Comparison of ENCODE assay signal across 22 cellular contexts in the genomic region with DNA sequence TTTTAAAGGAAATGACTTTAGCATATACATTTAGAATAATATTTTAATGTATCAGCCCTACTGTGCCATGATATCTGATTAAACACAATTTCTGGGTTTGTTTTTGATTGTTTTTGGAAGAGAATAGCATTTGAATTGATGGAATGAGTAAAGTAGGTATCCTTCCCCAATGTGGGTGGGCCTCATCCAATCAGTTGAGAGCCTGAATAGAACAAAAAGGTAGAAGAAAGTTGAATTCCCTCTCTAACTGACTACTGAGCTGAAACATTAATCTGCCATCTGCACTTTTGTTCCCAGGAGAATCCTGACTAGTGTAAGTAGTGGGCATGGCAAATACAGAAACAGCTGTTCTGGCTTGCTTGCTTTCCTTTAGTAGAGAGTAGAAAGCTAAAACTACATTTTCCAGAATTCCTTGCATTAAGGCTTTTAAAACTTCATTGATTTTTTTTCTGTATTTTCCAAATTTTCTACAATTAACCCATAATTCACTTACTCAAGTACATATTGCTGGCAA.
"Had no signal": no experiment of that assay in that cellular context is flagged by ENCODE, and none has a peak within 500 bp of the region (broad histone marks: within the 10 kb centered on the region; RNA-seq: fewer than 3 reads in every experiment).

No MANE protein-coding gene starts in this region.

- H3K36me3 ChIP-seq: colonic mucosa, pancreas, right atrium auricular region, thyroid gland, upper lobe of right lung had no signal

- H3K9me3 ChIP-seq: colonic mucosa, pancreas, psoas muscle, right atrium auricular region, thyroid gland, upper lobe of right lung had no signal

- H3K27me3 ChIP-seq: colonic mucosa, dorsolateral prefrontal cortex, pancreas, right atrium auricular region, thyroid gland, upper lobe of right lung had no signal

- ATAC-seq: activated CD4-positive, CD25-positive, alpha-beta regulatory T cell treated with anti-CD3 and anti-CD28 coated beads, Interleukin-2, amount 50 U/mL, for 24 hours; activated T-cell treated with anti-CD3 and anti-CD28 coated beads, Interleukin-2, amount 50 U/mL, for 72 hours; effector memory CD8-positive, alpha-beta T cell; esophagus mucosa; pancreas; psoas muscle; stimulated activated naive CD8-positive, alpha-beta T cell treated with anti-CD3 and anti-CD28 coated beads, Interleukin-15, Interleukin-2, amounts not matched to agents 100 U/mL and 50 U/mL, for 24 hours; upper lobe of right lung had no signal

- DNase-seq: activated CD4-positive, alpha-beta memory T cell treated with anti-CD3 and anti-CD28 coated beads, Interleukin-2, amount 10 ng/mL, durations not matched to agents 7 days and 5 days; activated CD4-positive, alpha-beta T cell treated with anti-CD3 and anti-CD28 coated beads, Interleukin-2, amount 10 ng/mL, durations not matched to agents 24 days and 14 days; activated effector memory CD4-positive, alpha-beta T cell treated with Interleukin-2 at 50 U/mL for 16 hours; activated naive CD4-positive, alpha-beta T cell treated with anti-CD3 and anti-CD28 coated beads, Interleukin-2, amount 10 ng/mL, durations not matched to agents 7 days and 5 days; activated T-cell treated with anti-CD3 and anti-CD28 coated beads, Interleukin-2, amount 50 U/mL, for 72 hours; amygdala; colonic mucosa; dorsolateral prefrontal cortex; effector memory CD8-positive, alpha-beta T cell; hypothalamus; nephron progenitor cell; pancreas; psoas muscle; stimulated activated CD4-positive, alpha-beta T cell treated with anti-CD3 and anti-CD28 coated beads, Interleukin-4, amount 100 ng/mL, for 24 hours; stimulated activated naive CD8-positive, alpha-beta T cell treated with anti-CD3 and anti-CD28 coated beads, Interleukin-15, Interleukin-2, amounts not matched to agents 100 U/mL and 50 U/mL, for 24 hours; substantia nigra; thyroid gland; upper lobe of right lung had no signal

- H3K27ac ChIP-seq: colonic mucosa, pancreas, psoas muscle, right atrium auricular region, thyroid gland, upper lobe of right lung, VCaP had no signal

- H3K4me1 ChIP-seq: colonic mucosa, pancreas, psoas muscle, upper lobe of right lung had no signal

- H3K4me3 ChIP-seq: colonic mucosa, dorsolateral prefrontal cortex, pancreas, psoas muscle, right atrium auricular region, thyroid gland, upper lobe of right lung had no signal
